In the genomic region with DNA sequence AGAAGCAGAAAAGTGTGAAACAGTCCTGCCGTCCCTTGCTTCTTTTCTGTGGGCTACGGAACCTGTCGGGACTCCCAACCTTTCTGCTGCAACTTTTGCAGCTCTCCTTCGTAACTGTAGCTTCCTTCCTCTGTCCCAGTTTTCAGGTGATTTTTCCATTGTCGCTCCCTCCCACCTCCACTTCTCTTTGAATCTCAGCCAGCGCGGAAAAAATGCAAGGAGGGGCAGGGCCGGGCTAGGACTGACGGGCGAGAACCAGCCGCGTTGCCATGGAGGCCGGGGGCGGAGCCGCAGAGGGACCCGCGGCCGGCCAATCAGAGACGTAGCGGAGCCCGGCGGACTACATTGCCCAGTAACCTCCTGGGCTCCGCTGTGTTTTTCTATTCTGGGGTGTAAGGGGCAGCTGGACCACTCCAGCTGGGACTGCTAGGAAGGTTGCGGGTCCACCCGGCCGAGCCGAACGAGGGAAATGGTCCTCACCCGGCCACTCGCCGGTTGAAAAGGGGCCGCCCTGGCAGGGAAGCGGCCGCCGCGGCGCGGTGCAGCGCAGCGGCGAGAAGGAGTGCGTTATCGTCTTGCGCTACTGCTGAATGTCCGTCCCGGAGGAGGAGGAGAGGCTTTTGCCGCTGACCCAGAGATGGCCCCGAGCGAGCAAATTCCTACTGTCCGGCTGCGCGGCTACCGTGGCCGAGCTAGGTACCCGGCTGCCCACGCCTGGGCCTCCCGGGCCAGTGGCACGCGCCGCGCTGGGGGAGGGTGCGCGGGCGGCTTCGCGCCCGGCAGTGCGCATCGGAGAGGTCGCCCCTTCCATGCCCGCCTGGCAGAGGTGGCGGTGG, we compare ENCODE assay signal across 1 cellular context.
TF ChIP-seq lines count a peak whose summit lies in the region.

A gene with protein sequence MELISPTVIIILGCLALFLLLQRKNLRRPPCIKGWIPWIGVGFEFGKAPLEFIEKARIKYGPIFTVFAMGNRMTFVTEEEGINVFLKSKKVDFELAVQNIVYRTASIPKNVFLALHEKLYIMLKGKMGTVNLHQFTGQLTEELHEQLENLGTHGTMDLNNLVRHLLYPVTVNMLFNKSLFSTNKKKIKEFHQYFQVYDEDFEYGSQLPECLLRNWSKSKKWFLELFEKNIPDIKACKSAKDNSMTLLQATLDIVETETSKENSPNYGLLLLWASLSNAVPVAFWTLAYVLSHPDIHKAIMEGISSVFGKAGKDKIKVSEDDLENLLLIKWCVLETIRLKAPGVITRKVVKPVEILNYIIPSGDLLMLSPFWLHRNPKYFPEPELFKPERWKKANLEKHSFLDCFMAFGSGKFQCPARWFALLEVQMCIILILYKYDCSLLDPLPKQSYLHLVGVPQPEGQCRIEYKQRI (minus strand): TSS at position 216 of the 836 bp plus-strand sequence. CDS start 236 bp downstream, outside the sequence.
Gene SLC25A27, plus strand, starts transcription at position 373 of the 836 bp plus-strand sequence. Its CDS starts 218 bp downstream, at position 591.

TF ChIP-seq in WTC11, 78 proteins besides CTCF, POLR2A, EP300 and RAD21 (continued from another document):
- TF ChIP-seq IRF2 (CRISPR knock-in tag; IDR thresholded peaks at IDR 0.05; ENCODE audit: borderline replicate concordance, low read depth) (no peak), FOXP1 (CRISPR knock-in tag; IDR thresholded peaks at IDR 0.05; ENCODE audit: borderline replicate concordance) (peak; percentile 73; the same call in 1 of the 2 replicates), ZNF232 (CRISPR knock-in tag; IDR thresholded peaks at IDR 0.05) (no peak), SMAD3 (CRISPR knock-in tag; IDR thresholded peaks at IDR 0.05; ENCODE audit: borderline replicate concordance) (no peak), ATF6 (CRISPR knock-in tag; IDR thresholded peaks at IDR 0.05) (no peak), ESRRA (CRISPR knock-in tag; IDR thresholded peaks at IDR 0.05; ENCODE audit: borderline replicate concordance) (no peak), GABPB1 (CRISPR knock-in tag; IDR thresholded peaks at IDR 0.05) (peak; percentile 30), ZNF138 (CRISPR knock-in tag; conservative IDR thresholded peaks at IDR 0.05) (0 out of 2 replicates have a peak, but pooled peaks have one; percentile 21), RORB (CRISPR knock-in tag; IDR thresholded peaks at IDR 0.05) (no peak), ELF4 (CRISPR knock-in tag; IDR thresholded peaks at IDR 0.05; ENCODE audit: low read depth) (no peak)
- TF ChIP-seq, protein P1, sequence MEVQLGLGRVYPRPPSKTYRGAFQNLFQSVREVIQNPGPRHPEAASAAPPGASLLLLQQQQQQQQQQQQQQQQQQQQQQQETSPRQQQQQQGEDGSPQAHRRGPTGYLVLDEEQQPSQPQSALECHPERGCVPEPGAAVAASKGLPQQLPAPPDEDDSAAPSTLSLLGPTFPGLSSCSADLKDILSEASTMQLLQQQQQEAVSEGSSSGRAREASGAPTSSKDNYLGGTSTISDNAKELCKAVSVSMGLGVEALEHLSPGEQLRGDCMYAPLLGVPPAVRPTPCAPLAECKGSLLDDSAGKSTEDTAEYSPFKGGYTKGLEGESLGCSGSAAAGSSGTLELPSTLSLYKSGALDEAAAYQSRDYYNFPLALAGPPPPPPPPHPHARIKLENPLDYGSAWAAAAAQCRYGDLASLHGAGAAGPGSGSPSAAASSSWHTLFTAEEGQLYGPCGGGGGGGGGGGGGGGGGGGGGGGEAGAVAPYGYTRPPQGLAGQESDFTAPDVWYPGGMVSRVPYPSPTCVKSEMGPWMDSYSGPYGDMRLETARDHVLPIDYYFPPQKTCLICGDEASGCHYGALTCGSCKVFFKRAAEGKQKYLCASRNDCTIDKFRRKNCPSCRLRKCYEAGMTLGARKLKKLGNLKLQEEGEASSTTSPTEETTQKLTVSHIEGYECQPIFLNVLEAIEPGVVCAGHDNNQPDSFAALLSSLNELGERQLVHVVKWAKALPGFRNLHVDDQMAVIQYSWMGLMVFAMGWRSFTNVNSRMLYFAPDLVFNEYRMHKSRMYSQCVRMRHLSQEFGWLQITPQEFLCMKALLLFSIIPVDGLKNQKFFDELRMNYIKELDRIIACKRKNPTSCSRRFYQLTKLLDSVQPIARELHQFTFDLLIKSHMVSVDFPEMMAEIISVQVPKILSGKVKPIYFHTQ (CRISPR knock-in tag; IDR thresholded peaks at IDR 0.05) = no peak
TF ChIP-seq in WTC11: peak in this region for 13.
